In the genomic region with DNA sequence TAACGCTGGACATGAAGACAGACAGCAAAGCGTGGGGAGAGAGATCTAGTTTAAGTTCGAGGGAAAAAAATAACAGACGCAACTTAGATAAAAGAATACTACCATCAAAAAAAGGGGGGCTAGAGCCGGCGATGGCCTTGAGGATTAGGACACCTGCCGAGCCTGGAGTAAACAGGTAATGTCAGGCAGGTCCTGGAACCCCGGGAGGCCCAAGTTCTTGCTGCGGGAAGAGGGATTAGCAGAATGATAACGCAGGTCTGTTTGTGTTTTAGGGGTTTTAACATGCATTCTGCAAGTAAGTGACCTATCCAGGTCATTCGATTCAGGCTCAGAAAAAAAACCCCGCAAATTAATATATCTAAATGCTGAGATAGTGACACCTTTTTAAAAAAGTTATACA, we compare ENCODE assay signal across 8 cellular contexts. TPM values are rescaled to one million over a fixed set of nuclear protein-coding genes. Genes with fewer than 3 reads are reported as not detected.
DNase-seq lines count a peak whose midpoint lies in the region; ATAC-seq and TF ChIP-seq lines count a peak whose summit lies in the region.

No MANE protein-coding gene starts in this region.

- H3K4me1 ChIP-seq in mononuclear cell (ENCODE audit: insufficient read depth, low read length): peaks cover 35% of the 10 kb centered on the region
- H3K4me1 ChIP-seq in vagina: peaks cover 11% of the 10 kb centered on the region

- no peaks in the 10 kb centered on the region for H3K36me3 ChIP-seq in vagina

- H3K4me3 ChIP-seq in cardiac fibroblast (replicated peaks in 1 of 2; ENCODE audit: low read depth in 2 of 2, low read length in 2 of 2): peak overlapping the region; percentile 35 to 61
- peak overlapping the region; percentile 79 for H3K4me3 ChIP-seq in mononuclear cell (ENCODE audit: low read length)
- H3K4me3 ChIP-seq in vagina: peak overlapping the region; percentile 80 to 96

- no peak for ATAC-seq in GM19455 (IDR thresholded peaks at IDR 0.05; ENCODE audit: unreplicated experiment)

- peak overlapping the region; percentile 81 for H3K27ac ChIP-seq in vagina

- no peaks in the 10 kb centered on the region for H3K27me3 ChIP-seq in mononuclear cell (ENCODE audit: insufficient read depth, low read length)
- H3K27me3 ChIP-seq in vagina: no peaks in the 10 kb centered on the region

- DNase-seq in NCI-H1105 treated with DMSO at 0.1 percent for 48 hours (lab: John Stamatoyannopoulos, UW): peak; percentile 49
- DNase-seq in NCI-H1105 (lab: John Stamatoyannopoulos, UW): no peak
- DNase-seq in NCI-H146 (lab: John Stamatoyannopoulos, UW): peak; percentile 40
- no peak for DNase-seq in cardiac fibroblast (ENCODE audit: low read depth in 2 of 2)
- DNase-seq in vagina (ENCODE audit: extremely low spot score in 2 of 2): no peak
- DNase-seq in T1000 (lab: John Stamatoyannopoulos, UW): no peak

- no peaks in the 10 kb centered on the region for H3K9me3 ChIP-seq in mononuclear cell (ENCODE audit: low read depth, low read length)
- no peaks in the 10 kb centered on the region for H3K9me3 ChIP-seq in vagina

- intact Hi-C loops in vagina (cut with DNase I): no loop called here

- TF ChIP-seq POLR2A in vagina (IDR thresholded peaks at IDR 0.05): no peak

- TF ChIP-seq CTCF in cardiac fibroblast (IDR thresholded peaks at IDR 0.05; ENCODE audit: low read depth, low read length): no peak
- TF ChIP-seq CTCF in vagina (IDR thresholded peaks at IDR 0.05): no peak

RNA-seq across cellular contexts. Expression of gene TMEM170B, which starts 0.8 kb away (rescaled TPM):
- 17.5 TPM for total RNA-seq in mononuclear cell
- total RNA-seq in vagina: 2.5 TPM

Comparison
In these comparisons a context has a peak if more than half of its experiments do, and no peak if none do; other contexts are left out.
1. DNase-seq: peak in NCI-H1105 treated with DMSO at 0.1 percent for 48 hours (single experiment) and NCI-H146 (single experiment); none in NCI-H1105 (single experiment), cardiac fibroblast (0 of 2), vagina (0 of 2) and T1000 (single experiment).
2. Peak in every context shown above with its lines, with median percentiles within 50 percentile points of each other: H3K4me3 ChIP-seq.